ENCODE assay signal across 16 cellular contexts in the genomic region with DNA sequence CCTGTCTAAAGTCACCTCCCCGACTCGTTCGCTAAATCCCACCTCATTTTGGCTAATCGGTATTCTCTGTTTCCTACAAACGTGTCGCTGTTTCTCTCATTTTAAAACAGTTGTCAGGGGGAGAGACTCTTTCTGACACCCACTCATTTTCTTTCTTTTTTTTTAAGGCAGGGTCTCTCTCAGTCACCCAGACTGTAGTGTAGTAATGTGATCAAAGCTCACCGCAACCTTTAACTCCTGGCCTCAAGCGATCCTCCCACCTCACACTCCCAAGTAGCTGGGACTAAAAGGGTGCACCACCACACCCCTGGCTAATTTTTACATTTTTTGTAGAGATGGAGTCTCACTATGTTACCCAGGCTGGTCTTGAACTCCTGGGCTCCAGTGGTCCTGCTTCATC.
"Had no signal": no experiment of that assay in that cellular context is flagged by ENCODE, and none has a peak within 500 bp of the region (broad histone marks: within the 10 kb centered on the region; RNA-seq: fewer than 3 reads in every experiment).

No MANE protein-coding gene starts in this region.

- H3K27ac Mint-ChIP-seq: activated CD4-positive, alpha-beta memory T cell treated with anti-CD3 and anti-CD28 coated beads, Interleukin-2, amount 10 ng/mL, durations not matched to agents 7 days and 5 days; stimulated activated memory B cell treated with anti-CD40 and anti-IgM and Interleukin-4, amounts not matched to agents 10 μg/mL and 1 μg/mL and 100 μg/mL, for 72 hours had no signal

- H3K27me3 Mint-ChIP-seq: activated CD4-positive, alpha-beta memory T cell treated with anti-CD3 and anti-CD28 coated beads, Interleukin-2, amount 10 ng/mL, durations not matched to agents 7 days and 5 days; stimulated activated memory B cell treated with anti-CD40 and anti-IgM and Interleukin-4, amounts not matched to agents 10 μg/mL and 1 μg/mL and 100 μg/mL, for 72 hours had no signal

- DNase-seq: activated CD4-positive, alpha-beta memory T cell treated with anti-CD3 and anti-CD28 coated beads, Interleukin-2, amount 10 ng/mL, durations not matched to agents 7 days and 5 days; activated CD4-positive, alpha-beta T cell treated with anti-CD3 and anti-CD28 coated beads for 4 hours; activated naive CD4-positive, alpha-beta T cell; effector CD8-positive, alpha-beta T cell; heart left ventricle; kidney glomerular epithelial cell; left ventricle myocardium inferior; mammary epithelial cell; pancreas; SJCRH30; stimulated activated CD4-positive, alpha-beta T cell treated with anti-CD3 and anti-CD28 coated beads, Interleukin-4, amount 100 ng/mL, for 24 hours; substantia nigra; T-helper 2 cell had no signal

- H3K4me3 Mint-ChIP-seq: activated CD4-positive, alpha-beta memory T cell treated with anti-CD3 and anti-CD28 coated beads, Interleukin-2, amount 10 ng/mL, durations not matched to agents 7 days and 5 days; stimulated activated memory B cell treated with anti-CD40 and anti-IgM and Interleukin-4, amounts not matched to agents 10 μg/mL and 1 μg/mL and 100 μg/mL, for 72 hours had no signal

- ATAC-seq: gastroesophageal sphincter; heart left ventricle; pancreas; sciatic nerve; stimulated activated memory B cell treated with anti-CD40 and anti-IgM and Interleukin-4, amounts not matched to agents 10 μg/mL and 1 μg/mL and 100 μg/mL, for 72 hours had no signal

- H3K9me3 Mint-ChIP-seq: activated CD4-positive, alpha-beta memory T cell treated with anti-CD3 and anti-CD28 coated beads, Interleukin-2, amount 10 ng/mL, durations not matched to agents 7 days and 5 days; stimulated activated memory B cell treated with anti-CD40 and anti-IgM and Interleukin-4, amounts not matched to agents 10 μg/mL and 1 μg/mL and 100 μg/mL, for 72 hours had no signal
